ENCODE assay signal across 3 cellular contexts in the genomic region with DNA sequence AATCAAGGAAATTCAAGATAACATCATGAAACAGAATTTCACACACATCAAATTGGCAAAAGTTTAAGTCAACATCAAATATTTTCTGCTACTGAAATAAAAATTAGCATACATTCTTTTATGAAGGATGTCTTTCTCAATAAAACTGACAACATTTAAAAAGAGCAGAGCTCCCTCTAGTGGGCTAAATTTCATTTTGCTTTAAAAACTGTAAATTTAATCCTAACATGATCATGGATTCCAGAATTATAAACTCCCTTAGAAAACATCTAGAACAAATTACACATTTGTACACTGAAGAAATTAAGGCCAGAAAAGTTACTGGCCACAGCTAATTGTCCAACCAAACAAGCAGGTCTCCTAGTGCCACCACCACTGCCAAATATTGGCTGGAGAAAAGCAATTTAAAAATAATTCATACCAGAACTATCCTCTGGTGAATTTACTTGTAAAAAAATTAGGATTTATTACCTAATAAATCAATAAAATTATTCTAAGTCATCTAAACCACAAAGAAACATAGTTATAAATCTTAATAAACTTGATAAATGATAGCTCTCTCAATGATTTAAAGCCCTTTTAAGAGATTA.
TF ChIP-seq lines count a peak whose summit lies in the region.

No MANE protein-coding gene starts in this region.

TF ChIP-seq in SK-N-SH, 30 proteins besides CTCF, POLR2A, EP300 and RAD21 (continued from another document):
- TF ChIP-seq RFX5 (IDR thresholded peaks at IDR 0.05; ENCODE audit: low read length) (no peak), TEAD4 (IDR thresholded peaks at IDR 0.05; ENCODE audit: borderline replicate concordance, insufficient read depth) (no peak), FOSL2 (IDR thresholded peaks at IDR 0.05; ENCODE audit: borderline replicate concordance, low read depth) (no peak)
- TF ChIP-seq, protein P1, sequence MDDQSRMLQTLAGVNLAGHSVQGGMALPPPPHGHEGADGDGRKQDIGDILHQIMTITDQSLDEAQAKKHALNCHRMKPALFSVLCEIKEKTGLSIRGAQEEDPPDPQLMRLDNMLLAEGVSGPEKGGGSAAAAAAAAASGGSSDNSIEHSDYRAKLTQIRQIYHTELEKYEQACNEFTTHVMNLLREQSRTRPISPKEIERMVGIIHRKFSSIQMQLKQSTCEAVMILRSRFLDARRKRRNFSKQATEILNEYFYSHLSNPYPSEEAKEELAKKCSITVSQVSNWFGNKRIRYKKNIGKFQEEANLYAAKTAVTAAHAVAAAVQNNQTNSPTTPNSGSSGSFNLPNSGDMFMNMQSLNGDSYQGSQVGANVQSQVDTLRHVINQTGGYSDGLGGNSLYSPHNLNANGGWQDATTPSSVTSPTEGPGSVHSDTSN (IDR thresholded peaks at IDR 0.05) = peak; percentile 58; the same call in 1 of the 2 replicates

TF ChIP-seq in SK-N-SH treated with all-trans-retinoic acid at 6 μM for 48 hours, 23 proteins besides CTCF, POLR2A, EP300 and RAD21 (continued from another document):
- TF ChIP-seq SNAI2 (CRISPR knock-in tag; IDR thresholded peaks at IDR 0.05) = no peak
- TF ChIP-seq, protein P2, sequence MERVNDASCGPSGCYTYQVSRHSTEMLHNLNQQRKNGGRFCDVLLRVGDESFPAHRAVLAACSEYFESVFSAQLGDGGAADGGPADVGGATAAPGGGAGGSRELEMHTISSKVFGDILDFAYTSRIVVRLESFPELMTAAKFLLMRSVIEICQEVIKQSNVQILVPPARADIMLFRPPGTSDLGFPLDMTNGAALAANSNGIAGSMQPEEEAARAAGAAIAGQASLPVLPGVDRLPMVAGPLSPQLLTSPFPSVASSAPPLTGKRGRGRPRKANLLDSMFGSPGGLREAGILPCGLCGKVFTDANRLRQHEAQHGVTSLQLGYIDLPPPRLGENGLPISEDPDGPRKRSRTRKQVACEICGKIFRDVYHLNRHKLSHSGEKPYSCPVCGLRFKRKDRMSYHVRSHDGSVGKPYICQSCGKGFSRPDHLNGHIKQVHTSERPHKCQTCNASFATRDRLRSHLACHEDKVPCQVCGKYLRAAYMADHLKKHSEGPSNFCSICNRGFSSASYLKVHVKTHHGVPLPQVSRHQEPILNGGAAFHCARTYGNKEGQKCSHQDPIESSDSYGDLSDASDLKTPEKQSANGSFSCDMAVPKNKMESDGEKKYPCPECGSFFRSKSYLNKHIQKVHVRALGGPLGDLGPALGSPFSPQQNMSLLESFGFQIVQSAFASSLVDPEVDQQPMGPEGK (CRISPR knock-in tag; IDR thresholded peaks at IDR 0.05; ENCODE audit: borderline replicate concordance) = no peak
- no peak for TF ChIP-seq TCF4 (CRISPR knock-in tag; IDR thresholded peaks at IDR 0.05; ENCODE audit: borderline replicate concordance)
- TF ChIP-seq BACH2 (CRISPR knock-in tag; IDR thresholded peaks at IDR 0.05; ENCODE audit: borderline replicate concordance) = no peak

TF ChIP-seq in endothelial cell of umbilical vein, 7 proteins besides CTCF, POLR2A, EP300 and RAD21:
- TF ChIP-seq MYC (IDR thresholded peaks at IDR 0.05; ENCODE audit: low read depth, low read length) (no peak), GATA2 (IDR thresholded peaks at IDR 0.05; ENCODE audit: insufficient read depth, insufficient read length, low read depth, low read length) (no peak)
